In the genomic region with DNA sequence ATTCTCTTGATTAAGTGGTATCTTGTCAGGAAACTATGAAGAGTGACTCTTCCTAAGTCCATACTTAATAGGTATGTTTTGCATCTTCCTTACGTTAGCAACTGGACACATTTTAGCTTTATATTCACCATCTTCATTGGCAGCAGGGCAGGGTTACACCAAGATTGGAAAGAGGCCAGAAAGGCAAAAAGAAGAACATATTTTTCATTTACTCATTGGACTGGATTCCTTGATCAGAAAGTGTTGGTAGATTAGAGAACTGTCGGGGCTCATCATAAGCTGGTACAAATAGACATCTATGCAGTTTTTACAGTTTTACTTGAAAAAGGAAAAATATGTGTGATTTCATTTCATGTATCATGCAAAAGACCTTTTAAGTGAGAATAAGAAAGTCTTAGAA, we compare ENCODE assay signal across 28 cellular contexts.
"Had no signal": no experiment of that assay in that cellular context is flagged by ENCODE, and none has a peak within 500 bp of the region (broad histone marks: within the 10 kb centered on the region; RNA-seq: fewer than 3 reads in every experiment).

No MANE protein-coding gene starts in this region.

- DNase-seq: stimulated activated CD4-positive, alpha-beta T cell treated with anti-CD3 and anti-CD28 coated beads, Interleukin-2, amount 100 ng/mL, for 48 hours; stimulated activated CD4-positive, alpha-beta T cell treated with anti-CD3 and anti-CD28 coated beads, Interleukin-4, amount 100 ng/mL, for 1 hour; stimulated activated CD4-positive, alpha-beta T cell treated with anti-CD3 and anti-CD28 coated beads, Interleukin-4, amount 100 ng/mL, for 24 hours; stimulated activated CD4-positive, alpha-beta T cell treated with anti-CD3 and anti-CD28 coated beads, Interleukin-4, amount 100 ng/mL, for 4 hours; stimulated activated CD8-positive, alpha-beta memory T cell treated with anti-CD3 and anti-CD28 coated beads, Interleukin-4, amount 100 ng/mL, for 48 hours; stimulated activated naive B cell treated with anti-CD40 and anti-IgM and Interleukin-4, amounts not matched to agents 10 μg/mL and 1 μg/mL and 100 μg/mL, for 72 hours; stimulated activated naive CD4-positive, alpha-beta T cell; stimulated activated naive CD4-positive, alpha-beta T cell treated with Interleukin-2 at 50 U/mL for 16 hours; stimulated activated naive CD8-positive, alpha-beta T cell treated with anti-CD3 and anti-CD28 coated beads, Interleukin-15, amount 100 ng/mL, for 72 hours; stimulated activated naive CD8-positive, alpha-beta T cell treated with anti-CD3 and anti-CD28 coated beads, Interleukin-15, Interleukin-2, amounts not matched to agents 100 U/mL and 50 U/mL, for 24 hours; stomach; substantia nigra; testis; thyroid gland; tibial artery; transverse colon; trophoblast cell; upper lobe of left lung; upper lobe of right lung; uterus had no signal

- H3K4me3 Mint-ChIP-seq: stimulated activated effector memory CD8-positive, alpha-beta T cell treated with anti-CD3 and anti-CD28 coated beads, Interleukin-12 subunit alpha, Interleukin-12 subunit beta, amount 100 ng/mL, for 72 hours; stimulated activated memory B cell treated with anti-CD40 and anti-IgM and Interleukin-4, amounts not matched to agents 10 μg/mL and 1 μg/mL and 100 μg/mL, for 72 hours; stimulated activated naive B cell treated with anti-CD40 and anti-IgM and Interleukin-4, amounts not matched to agents 10 μg/mL and 1 μg/mL and 100 μg/mL, for 72 hours; stimulated activated naive CD8-positive, alpha-beta T cell treated with anti-CD3 and anti-CD28 coated beads, Interleukin-15, amount 100 ng/mL, for 72 hours; stimulated activated naive CD8-positive, alpha-beta T cell treated with anti-CD3 and anti-CD28 coated beads, Interleukin-15, Interleukin-2, amounts not matched to agents 100 ng/mL and 50 ng/mL, for 24 hours; type B pancreatic cell had no signal

- H3K27ac Mint-ChIP-seq: stimulated activated effector memory CD8-positive, alpha-beta T cell treated with anti-CD3 and anti-CD28 coated beads, Interleukin-12 subunit alpha, Interleukin-12 subunit beta, amount 100 ng/mL, for 72 hours; stimulated activated memory B cell treated with anti-CD40 and anti-IgM and Interleukin-4, amounts not matched to agents 10 μg/mL and 1 μg/mL and 100 μg/mL, for 72 hours; stimulated activated naive B cell treated with anti-CD40 and anti-IgM and Interleukin-4, amounts not matched to agents 10 μg/mL and 1 μg/mL and 100 μg/mL, for 72 hours; stimulated activated naive CD8-positive, alpha-beta T cell treated with anti-CD3 and anti-CD28 coated beads, Interleukin-15, amount 100 ng/mL, for 72 hours; stimulated activated naive CD8-positive, alpha-beta T cell treated with anti-CD3 and anti-CD28 coated beads, Interleukin-15, Interleukin-2, amounts not matched to agents 100 ng/mL and 50 ng/mL, for 24 hours; type B pancreatic cell had no signal

- H3K27me3 ChIP-seq: stomach, suprapubic skin, testis, thyroid gland, tibial artery, tibial nerve, transverse colon, upper lobe of left lung, upper lobe of right lung, uterus, vagina had no signal

- ATAC-seq: stimulated activated effector memory CD8-positive, alpha-beta T cell treated with anti-CD3 and anti-CD28 coated beads, Interleukin-12 subunit alpha, Interleukin-12 subunit beta, amount 100 ng/mL, for 72 hours; stimulated activated memory B cell treated with anti-CD40 and anti-IgM and Interleukin-4, amounts not matched to agents 10 μg/mL and 1 μg/mL and 100 μg/mL, for 72 hours; stimulated activated naive B cell treated with anti-CD40 and anti-IgM and Interleukin-4, amounts not matched to agents 10 μg/mL and 1 μg/mL and 100 μg/mL, for 72 hours; stimulated activated naive CD8-positive, alpha-beta T cell treated with anti-CD3 and anti-CD28 coated beads, Interleukin-15, amount 100 ng/mL, for 72 hours; stimulated activated naive CD8-positive, alpha-beta T cell treated with anti-CD3 and anti-CD28 coated beads, Interleukin-15, Interleukin-2, amounts not matched to agents 100 U/mL and 50 U/mL, for 24 hours; upper lobe of right lung had no signal

- H3K4me3 ChIP-seq: stomach, suprapubic skin, testis, thoracic aorta, thyroid gland, tibial artery, tibial nerve, transverse colon, upper lobe of left lung, upper lobe of right lung, uterus, vagina had no signal

- H3K27me3 Mint-ChIP-seq: stimulated activated memory B cell treated with anti-CD40 and anti-IgM and Interleukin-4, amounts not matched to agents 10 μg/mL and 1 μg/mL and 100 μg/mL, for 72 hours; stimulated activated naive B cell treated with anti-CD40 and anti-IgM and Interleukin-4, amounts not matched to agents 10 μg/mL and 1 μg/mL and 100 μg/mL, for 72 hours; stimulated activated naive CD8-positive, alpha-beta T cell treated with anti-CD3 and anti-CD28 coated beads, Interleukin-15, amount 100 ng/mL, for 72 hours; stimulated activated naive CD8-positive, alpha-beta T cell treated with anti-CD3 and anti-CD28 coated beads, Interleukin-15, Interleukin-2, amounts not matched to agents 100 ng/mL and 50 ng/mL, for 24 hours had no signal

- H3K36me3 Mint-ChIP-seq: stimulated activated effector memory CD8-positive, alpha-beta T cell treated with anti-CD3 and anti-CD28 coated beads, Interleukin-12 subunit alpha, Interleukin-12 subunit beta, amount 100 ng/mL, for 72 hours; stimulated activated memory B cell treated with anti-CD40 and anti-IgM and Interleukin-4, amounts not matched to agents 10 μg/mL and 1 μg/mL and 100 μg/mL, for 72 hours; stimulated activated naive B cell treated with anti-CD40 and anti-IgM and Interleukin-4, amounts not matched to agents 10 μg/mL and 1 μg/mL and 100 μg/mL, for 72 hours; type B pancreatic cell had no signal

- H3K4me1 ChIP-seq: stomach, suprapubic skin, testis, thyroid gland, tibial artery, tibial nerve, transverse colon, upper lobe of left lung, upper lobe of right lung, uterus, vagina had no signal

- H3K4me1 Mint-ChIP-seq: stimulated activated effector memory CD8-positive, alpha-beta T cell treated with anti-CD3 and anti-CD28 coated beads, Interleukin-12 subunit alpha, Interleukin-12 subunit beta, amount 100 ng/mL, for 72 hours; stimulated activated memory B cell treated with anti-CD40 and anti-IgM and Interleukin-4, amounts not matched to agents 10 μg/mL and 1 μg/mL and 100 μg/mL, for 72 hours; stimulated activated naive B cell treated with anti-CD40 and anti-IgM and Interleukin-4, amounts not matched to agents 10 μg/mL and 1 μg/mL and 100 μg/mL, for 72 hours; stimulated activated naive CD8-positive, alpha-beta T cell treated with anti-CD3 and anti-CD28 coated beads, Interleukin-15, amount 100 ng/mL, for 72 hours had no signal

- H3K36me3 ChIP-seq: stomach, suprapubic skin, thoracic aorta, thyroid gland, tibial artery, tibial nerve, transverse colon, upper lobe of left lung, upper lobe of right lung, uterus, vagina had no signal

- H3K9me3 Mint-ChIP-seq: stimulated activated effector memory CD8-positive, alpha-beta T cell treated with anti-CD3 and anti-CD28 coated beads, Interleukin-12 subunit alpha, Interleukin-12 subunit beta, amount 100 ng/mL, for 72 hours; stimulated activated naive CD8-positive, alpha-beta T cell treated with anti-CD3 and anti-CD28 coated beads, Interleukin-15, Interleukin-2, amounts not matched to agents 100 ng/mL and 50 ng/mL, for 24 hours; type B pancreatic cell had no signal

- H3K27ac ChIP-seq: stomach, suprapubic skin, testis, thoracic aorta, thyroid gland, tibial artery, tibial nerve, transverse colon, upper lobe of left lung, upper lobe of right lung, uterus, vagina had no signal

- H3K9me3 ChIP-seq: stomach, suprapubic skin, testis, thoracic aorta, thyroid gland, tibial artery, tibial nerve, transverse colon, upper lobe of left lung, upper lobe of right lung, uterus, vagina had no signal
